8 cellular contexts compared by ENCODE assay signal in genomic region chr5:129541648-129542251, GRCh38.
DNase-seq lines count a peak whose midpoint lies in the region; ATAC-seq, FAIRE-seq and TF ChIP-seq lines count a peak whose summit lies in the region.

No MANE protein-coding gene starts in this region.

- no peaks in the 10 kb centered on the region for H3K4me1 Mint-ChIP-seq in nephron progenitor cell

- no peaks in the 10 kb centered on the region for H3K27me3 Mint-ChIP-seq in nephron progenitor cell (ENCODE audit: low read depth, poor library complexity)

- peak; percentile 13 for TF ChIP-seq CTCF in nephron progenitor cell (IDR thresholded peaks at IDR 0.05)

- peaks cover 42% of the 10 kb centered on the region for H3K36me3 Mint-ChIP-seq in nephron progenitor cell (ENCODE audit: low read depth)

- no peak overlapping the region for H3K4me3 Mint-ChIP-seq in nephron progenitor cell

- no peak for FAIRE-seq in GM12892 (lab: Jason Lieb, UNC)

- ATAC-seq in GM18907 (IDR thresholded peaks at IDR 0.05; ENCODE audit: unreplicated experiment): peak; percentile 87
- ATAC-seq in HG03354 (IDR thresholded peaks at IDR 0.05; ENCODE audit: poor library complexity, severe bottlenecking, unreplicated experiment): peak; percentile 88

- peak; percentile 17 to 74 for DNase-seq in SW 1271 (lab: John Stamatoyannopoulos, UW)
- no peak for DNase-seq in nephron progenitor cell
- no peak for DNase-seq in activated T-cell treated with anti-CD3 and anti-CD28 coated beads for 4 hours
- no peak for DNase-seq in cerebellar nuclear complex (lab: John Stamatoyannopoulos, UW)
- DNase-seq in NCI-H2081 treated with DMSO at 0.1 percent for 48 hours (lab: John Stamatoyannopoulos, UW): no peak
- no peak for DNase-seq in GM12892 (ENCODE audit: insufficient read length)

- H3K27ac Mint-ChIP-seq in nephron progenitor cell: no peak overlapping the region

- no peak for TF ChIP-seq POLR2A in GM12892 (IDR thresholded peaks at IDR 0.05; ENCODE audit: low read depth, low read length)

- peaks cover 16% of the 10 kb centered on the region for H3K9me3 Mint-ChIP-seq in nephron progenitor cell

Comparison
In these comparisons a context has a peak if more than half of its experiments do, and no peak if none do; other contexts are left out.
1. DNase-seq: peak in SW 1271 (2 of 2); none in nephron progenitor cell (single experiment), activated T-cell treated with anti-CD3 and anti-CD28 coated beads for 4 hours (single experiment), cerebellar nuclear complex (0 of 2), NCI-H2081 treated with DMSO at 0.1 percent for 48 hours (single experiment) and GM12892 (single experiment).